2 cellular contexts compared by ENCODE assay signal in genomic region chr15:42736178-42736792, GRCh38.
TF ChIP-seq lines count a peak whose summit lies in the region.

No MANE protein-coding gene starts in this region.

TF ChIP-seq in HCT116, 20 proteins besides CTCF, POLR2A, EP300 and RAD21 (continued from another document):
- no peak for TF ChIP-seq TCF7L2 (IDR thresholded peaks at IDR 0.05; ENCODE audit: borderline replicate concordance, extremely low read depth, insufficient read depth, insufficient read length)
- no peak for TF ChIP-seq SIN3A (IDR thresholded peaks at IDR 0.05; ENCODE audit: low read depth)
- no peak for TF ChIP-seq CBX3 (IDR thresholded peaks at IDR 0.05; ENCODE audit: low read depth)
- TF ChIP-seq MAX (IDR thresholded peaks at IDR 0.05), result no peak
- no peak for TF ChIP-seq EZH2 (IDR thresholded peaks at IDR 0.05)
- no peak for TF ChIP-seq ZBTB33 (IDR thresholded peaks at IDR 0.05; ENCODE audit: extremely low read depth, insufficient replicate concordance, low read length)
- TF ChIP-seq CEBPB (IDR thresholded peaks at IDR 0.05; ENCODE audit: low read depth), result no peak
- no peak for TF ChIP-seq JUND (IDR thresholded peaks at IDR 0.05)

TF ChIP-seq in HepG2, 621 proteins besides CTCF, POLR2A, EP300 and RAD21 (continued from another document):
- TF ChIP-seq ZNF563 (CRISPR knock-in tag; IDR thresholded peaks at IDR 0.05) (no peak), KDM5A (IDR thresholded peaks at IDR 0.05; ENCODE audit: borderline replicate concordance, low read length) (peak; percentile 56; the same call in 1 of the 2 replicates), ZNF709 (CRISPR knock-in tag; IDR thresholded peaks at IDR 0.05) (peak; percentile 32; the same call in 1 of the 2 replicates), KDM2A (CRISPR knock-in tag; IDR thresholded peaks at IDR 0.05; ENCODE audit: borderline replicate concordance, low read depth) (peak; percentile 19; the same call in 1 of the 2 replicates), ZNF256 (CRISPR knock-in tag; conservative IDR thresholded peaks at IDR 0.05) (no peak), IRX3 (CRISPR knock-in tag; IDR thresholded peaks at IDR 0.05; ENCODE audit: borderline replicate concordance, low read depth) (0 out of 2 replicates have a peak, but pooled peaks have one; percentile 20), PRDM15 (CRISPR knock-in tag; IDR thresholded peaks at IDR 0.05) (0 out of 2 replicates have a peak, but pooled peaks have one; percentile 34), PATZ1 (CRISPR knock-in tag; IDR thresholded peaks at IDR 0.05) (0 out of 2 replicates have a peak, but pooled peaks have one; percentile 7), ATF7-NPFF (CRISPR knock-in tag; IDR thresholded peaks at IDR 0.05; ENCODE audit: low read depth) (0 out of 2 replicates have a peak, but pooled peaks have one; percentile 1), HDAC1 (CRISPR knock-in tag; IDR thresholded peaks at IDR 0.05) (no peak), CCDC6 (CRISPR knock-in tag; IDR thresholded peaks at IDR 0.05) (0 out of 2 replicates have a peak, but pooled peaks have one; percentile 21), AGO2 (optimal IDR thresholded peaks at IDR 0.05; ENCODE audit: low read depth, low read length) (peak; percentile 15), ZNF770 (CRISPR knock-in tag; IDR thresholded peaks at IDR 0.05) (peak; percentile 52; the same call in 1 of the 2 replicates), ZFX (CRISPR knock-in tag; IDR thresholded peaks at IDR 0.05; ENCODE audit: low read depth) (peak; percentile 8; the same call in 1 of the 2 replicates), CHD4 (IDR thresholded peaks at IDR 0.05; ENCODE audit: borderline replicate concordance, low read length) (no peak)
